In genomic region chr5:150155258-150156032, GRCh38 we compare ENCODE assay signal across 8 cellular contexts. TPM values are rescaled to one million over a fixed set of nuclear protein-coding genes. Genes with fewer than 3 reads are reported as not detected.
DNase-seq lines count a peak whose midpoint lies in the region; ATAC-seq and TF ChIP-seq lines count a peak whose summit lies in the region.

Gene PDGFRB, minus strand, starts transcription at chr5:150155845. Its CDS starts 18,798 bp downstream, at chr5:150137047.

- H3K4me3 ChIP-seq in heart left ventricle (peak within 1 kb of the TSS; percentile 15 to 81 (median 60)), aorta (ENCODE audit: low read length in 2 of 2) (peak within 1 kb of the TSS; percentile 42 to 98)

- peak in 1 of 2 donors; percentile 81 for TF ChIP-seq POLR2A in heart left ventricle (IDR thresholded peaks at IDR 0.05)

- H3K9me3 ChIP-seq in heart left ventricle (no peaks in the 10 kb centered on the region), aorta (ENCODE audit: control insufficient read depth, low read length) (no peaks in the 10 kb centered on the region)

- DNase-seq in AG08395 (ENCODE audit: low spot score) (peak; percentile 94), NCI-H748 (lab: John Stamatoyannopoulos, UW; ENCODE audit: unreplicated experiment) (peak; percentile 63), heart left ventricle (peak; percentile 89 to 94 (median 91)), pons (ENCODE audit: low spot score) (peak; percentile 64), aorta (peak; percentile 95 to 96), LoVo (ENCODE audit: low spot score) (no peak)
- peak; percentile 44 for DNase-seq in activated naive CD8-positive, alpha-beta T cell treated with anti-CD3 and anti-CD28 coated beads, Interleukin-2, amount 50 U/mL, for 16 hours (ENCODE audit: low read depth, low spot score)

- WGBS in heart left ventricle, 4 donors = 6 to 9% (median 7%) methylated on average over 13 to 17 of the region's 17 CpGs
- WGBS in aorta, 2 donors = 0 to 3% methylated on average over 15 to 17 of the region's 17 CpGs

- intact Hi-C loops in heart left ventricle (cut with DNase I) (no loop called here), aorta (cut with DNase I) (loop anchor here in 1 of 2 donors (2.0 kb wide), 1 partner anchor 17 kb away; no protein-coding TSS in a partner anchor)

- peak in 1 of 12 donors; percentile 13 for TF ChIP-seq CTCF in heart left ventricle (IDR thresholded peaks at IDR 0.05)

- H3K36me3 ChIP-seq in heart left ventricle (peaks cover 0 to 24% (median 0%) of the 10 kb centered on the region in 9 donors), aorta (ENCODE audit: control insufficient read depth in 1 of 2, insufficient read depth in 2 of 2, low read length in 1 of 2) (no peaks in the 10 kb centered on the region)

- H3K27ac ChIP-seq in heart left ventricle (peak within 1 kb of the TSS; percentile 75 to 96 (median 84)), aorta (ENCODE audit: low read depth in 1 of 2, low read length in 2 of 2) (peak within 1 kb of the TSS; percentile 71 to 97)

- ATAC-seq in GM19035 (IDR thresholded peaks at IDR 0.05; ENCODE audit: unreplicated experiment) (peak; percentile 69), heart left ventricle (peak; percentile 66 to 84 (median 75)), aorta (ENCODE audit: low FRiP score) (peak; percentile 90)

- no peaks in the 10 kb centered on the region for H3K27me3 ChIP-seq in heart left ventricle
- H3K27me3 ChIP-seq in aorta (ENCODE audit: control insufficient read depth in 1 of 2, insufficient read depth in 2 of 2, low read length in 1 of 2) = no peaks in the 10 kb centered on the region

- peaks cover 0 to 60% (median 33%) of the 10 kb centered on the region in 12 donors for H3K4me1 ChIP-seq in heart left ventricle
- peaks cover 2 to 3% of the 10 kb centered on the region in 2 donors for H3K4me1 ChIP-seq in aorta (ENCODE audit: control insufficient read depth in 1 of 2, insufficient read depth in 2 of 2, low read length in 2 of 2)

RNA-seq across cellular contexts. Expression of gene PDGFRB, which starts in this region (rescaled TPM):
- 100 to 1,000 TPM in 3 of 9 donors, 10 to 100 TPM in 6; 28.3 to 112 (median 45.6) TPM for total RNA-seq in heart left ventricle
- polyA plus RNA-seq in heart left ventricle = 10 to 100 TPM; 27.6 to 53.1 TPM
- total RNA-seq in aorta = 100 to 1,000 TPM; 217 to 360 TPM
- polyA plus RNA-seq in aorta = 100 to 1,000 TPM in 1 of 2 donors, 10 to 100 TPM in 1; 44.0 to 353 TPM
